In the genomic region with DNA sequence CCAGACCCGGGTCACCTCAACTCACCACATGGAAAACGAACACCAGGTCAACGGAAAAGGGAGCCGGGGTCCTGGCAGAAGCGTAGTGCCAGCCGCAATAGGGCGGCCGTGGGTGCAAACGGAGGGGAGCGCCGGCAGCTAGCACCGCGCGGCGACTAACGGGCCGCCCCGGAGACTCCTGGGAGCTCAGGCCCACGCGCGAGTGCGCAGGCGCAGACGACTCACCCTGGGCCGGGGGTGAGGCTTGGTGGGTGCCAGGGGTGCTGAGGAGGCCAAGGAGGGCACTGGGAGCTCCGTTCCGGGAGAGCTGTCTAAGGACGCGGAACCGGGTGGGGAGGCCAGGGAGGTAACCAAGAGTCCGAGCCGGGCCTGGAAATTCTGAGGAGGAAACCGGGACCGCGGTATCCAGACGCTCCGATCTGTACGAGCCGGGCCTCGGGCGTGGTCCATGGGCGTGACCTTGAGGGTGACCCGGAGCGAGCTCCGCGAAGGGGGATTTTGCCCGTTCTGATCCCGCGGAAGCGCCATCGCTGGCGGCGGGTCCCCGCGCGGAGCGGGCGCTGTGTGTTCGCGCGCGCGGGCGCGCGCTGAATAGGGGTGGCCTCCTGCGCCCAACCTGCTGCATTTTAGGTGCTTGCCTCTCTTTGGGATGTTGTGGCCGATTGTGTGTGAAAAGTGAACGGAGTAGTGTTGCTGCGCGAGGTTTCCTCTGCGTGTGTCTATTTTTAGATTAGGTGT, we compare ENCODE assay signal across 8 cellular contexts. TPM values are rescaled to one million over a fixed set of nuclear protein-coding genes. Genes with fewer than 3 reads are reported as not detected.
DNase-seq lines count a peak whose midpoint lies in the region; ATAC-seq and TF ChIP-seq lines count a peak whose summit lies in the region.

A gene (plus strand): TSS at position 213 of the 738 bp plus-strand sequence. CDS start 4,602 bp downstream, outside the sequence.

- TF ChIP-seq CTCF in left ventricle myocardium inferior (IDR thresholded peaks at IDR 0.05; ENCODE audit: borderline replicate concordance) (no peak), progenitor cell of endocrine pancreas (IDR thresholded peaks at IDR 0.05; ENCODE audit: unreplicated experiment) (no peak), upper lobe of left lung (IDR thresholded peaks at IDR 0.05) (no peak)

- peak within 1 kb of the TSS; percentile 94 for H3K4me3 Mint-ChIP-seq in activated naive CD8-positive, alpha-beta T cell treated with anti-CD3 and anti-CD28 coated beads, Interleukin-2, amount 50 U/mL, for 24 hours
- peak within 1 kb of the TSS; percentile 92 for H3K4me3 Mint-ChIP-seq in progenitor cell of endocrine pancreas (ENCODE audit: low read depth)

- peaks cover 30% of the 10 kb centered on the region for H3K4me1 ChIP-seq in left ventricle myocardium inferior
- H3K4me1 ChIP-seq in upper lobe of left lung = peaks cover 0 to 9% (median 6%) of the 10 kb centered on the region in 4 donors

- H3K9me3 Mint-ChIP-seq in activated naive CD8-positive, alpha-beta T cell treated with anti-CD3 and anti-CD28 coated beads, Interleukin-2, amount 50 U/mL, for 24 hours = peaks cover 32% of the 10 kb centered on the region
- no peaks in the 10 kb centered on the region for H3K9me3 Mint-ChIP-seq in progenitor cell of endocrine pancreas (ENCODE audit: low read depth)

- peaks cover 2% of the 10 kb centered on the region for H3K27me3 Mint-ChIP-seq in activated naive CD8-positive, alpha-beta T cell treated with anti-CD3 and anti-CD28 coated beads, Interleukin-2, amount 50 U/mL, for 24 hours
- H3K27me3 Mint-ChIP-seq in progenitor cell of endocrine pancreas = no peaks in the 10 kb centered on the region

- peak; percentile 84 for TF ChIP-seq POLR2A in GM19099 (IDR thresholded peaks at IDR 0.05; ENCODE audit: extremely low read depth, insufficient read length, low read depth)
- peak in 3 of 4 donors; percentile 19 to 52 (median 32) for TF ChIP-seq POLR2A in upper lobe of left lung (IDR thresholded peaks at IDR 0.05)

- H3K4me3 ChIP-seq in left ventricle myocardium inferior = peak within 1 kb of the TSS; percentile 92
- peak within 1 kb of the TSS; percentile 65 to 84 (median 75) for H3K4me3 ChIP-seq in upper lobe of left lung

- peaks cover 53% of the 10 kb centered on the region for H3K36me3 Mint-ChIP-seq in activated naive CD8-positive, alpha-beta T cell treated with anti-CD3 and anti-CD28 coated beads, Interleukin-2, amount 50 U/mL, for 24 hours (ENCODE audit: low read depth)
- H3K36me3 Mint-ChIP-seq in progenitor cell of endocrine pancreas (ENCODE audit: insufficient read depth) = peaks cover 3% of the 10 kb centered on the region

- H3K36me3 ChIP-seq in left ventricle myocardium inferior = peaks cover 30% of the 10 kb centered on the region
- H3K36me3 ChIP-seq in upper lobe of left lung = peaks cover 0 to 14% (median 0%) of the 10 kb centered on the region in 4 donors

- no peak for TF ChIP-seq EP300 in upper lobe of left lung (IDR thresholded peaks at IDR 0.05)

- no peaks in the 10 kb centered on the region for H3K27me3 ChIP-seq in left ventricle myocardium inferior (ENCODE audit: low read depth)
- no peaks in the 10 kb centered on the region for H3K27me3 ChIP-seq in upper lobe of left lung

- H3K9me3 ChIP-seq in left ventricle myocardium inferior (replicated peaks) (peaks cover 10% of the 10 kb centered on the region), upper lobe of left lung (peaks cover 0 to 15% (median 5%) of the 10 kb centered on the region in 4 donors)

- ATAC-seq in HG03520 (IDR thresholded peaks at IDR 0.05; ENCODE audit: unreplicated experiment) (peak; percentile 57), upper lobe of left lung (ENCODE audit: low FRiP score in 2 of 2) (peak; percentile 83 to 95)
- ATAC-seq in activated naive CD8-positive, alpha-beta T cell treated with anti-CD3 and anti-CD28 coated beads, Interleukin-2, amount 50 U/mL, for 24 hours = peak; percentile 82

- peak within 1 kb of the TSS; percentile 95 for H3K27ac Mint-ChIP-seq in activated naive CD8-positive, alpha-beta T cell treated with anti-CD3 and anti-CD28 coated beads, Interleukin-2, amount 50 U/mL, for 24 hours
- peak within 1 kb of the TSS; percentile 95 for H3K27ac Mint-ChIP-seq in progenitor cell of endocrine pancreas

- DNase-seq in AG08396 (ENCODE audit: low spot score) (peak; percentile 95), SW 1271 (lab: John Stamatoyannopoulos, UW) (peak; percentile 10 to 38), left ventricle myocardium inferior (peak; percentile 83), progenitor cell of endocrine pancreas (ENCODE audit: low spot score, unreplicated experiment) (peak; percentile 80), upper lobe of left lung (peak; percentile 55 to 96)
- peak; percentile 88 for DNase-seq in activated naive CD8-positive, alpha-beta T cell treated with anti-CD3 and anti-CD28 coated beads, Interleukin-2, amount 50 U/mL, for 24 hours

- H3K4me1 Mint-ChIP-seq in activated naive CD8-positive, alpha-beta T cell treated with anti-CD3 and anti-CD28 coated beads, Interleukin-2, amount 50 U/mL, for 24 hours = peaks cover 18% of the 10 kb centered on the region
- peaks cover 13% of the 10 kb centered on the region for H3K4me1 Mint-ChIP-seq in progenitor cell of endocrine pancreas (ENCODE audit: low read depth)

- intact Hi-C loops in left ventricle myocardium inferior (cut with micrococcal nuclease) = no loop called here

- H3K27ac ChIP-seq in left ventricle myocardium inferior (replicated peaks) = peak within 1 kb of the TSS; percentile 93
- H3K27ac ChIP-seq in upper lobe of left lung = peak within 1 kb of the TSS; percentile 69 to 86 (median 80)

- 4 to 10% methylated on average over 11 to 45 of the region's 72 CpGs for WGBS in upper lobe of left lung, 2 donors

RNA-seq across cellular contexts. Expression of the gene that starts here (rescaled TPM):
- total RNA-seq in left ventricle myocardium inferior (18.3 TPM), progenitor cell of endocrine pancreas (21.4 and 21.6 TPM in 2 replicates), upper lobe of left lung (1 to 10 TPM in 5 of 6 donors, under 1 TPM in 1; 0.78 to 5.7 (median 4.1) TPM)

Comparison
In these comparisons a context has a peak if more than half of its experiments do, and no peak if none do; other contexts are left out.
1. Peak in every context shown above with its lines: DNase-seq, ATAC-seq, H3K4me3 ChIP-seq and H3K27ac ChIP-seq.
2. DNase-seq: peak in every context shown above with its lines; median percentile 95 in AG08396; 88 in activated naive CD8-positive, alpha-beta T cell treated with anti-CD3 and anti-CD28 coated beads, Interleukin-2, amount 50 U/mL, for 24 hours; 83 in left ventricle myocardium inferior; 80 in progenitor cell of endocrine pancreas; 76 in upper lobe of left lung; 24 in SW 1271.